Comparison of ENCODE assay signal across 11 cellular contexts in the genomic region with DNA sequence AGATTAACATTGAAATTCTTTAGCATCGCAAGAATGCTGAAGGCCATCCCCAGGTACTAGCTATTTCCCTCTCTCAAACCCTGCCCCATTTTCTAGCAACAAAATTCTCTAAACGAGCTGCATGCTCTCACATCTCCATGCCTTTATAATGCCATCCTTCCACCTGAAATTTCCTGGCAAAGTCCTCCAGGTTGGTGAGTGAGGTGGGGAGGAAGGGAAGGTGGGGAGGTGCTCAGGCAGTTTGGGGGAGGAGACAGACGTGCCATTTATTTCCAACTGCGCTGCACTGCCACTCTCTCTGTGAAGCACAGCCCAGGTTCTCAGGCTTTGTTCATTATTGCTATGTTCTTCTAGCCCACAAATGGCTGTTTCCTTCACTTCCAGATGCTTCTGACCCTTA.
"Had no signal": no experiment of that assay in that cellular context is flagged by ENCODE, and none has a peak within 500 bp of the region (broad histone marks: within the 10 kb centered on the region; RNA-seq: fewer than 3 reads in every experiment).

No MANE protein-coding gene starts in this region.

- DNase-seq: activated B cell treated with CpG ODN at 0.5 μM for 24 hours; activated CD4-positive, alpha-beta T cell treated with anti-CD3 and anti-CD28 coated beads, Interleukin-2, amount 10 ng/mL, durations not matched to agents 24 days and 14 days; activated CD8-positive, alpha-beta memory T cell treated with anti-CD3 and anti-CD28 coated beads for 24 hours; activated naive CD4-positive, alpha-beta T cell treated with anti-CD3 and anti-CD28 coated beads for 36 hours; effector CD4-positive, alpha-beta T cell; immature natural killer cell; stimulated activated CD4-positive, alpha-beta T cell treated with anti-CD3 and anti-CD28 coated beads, Interleukin-15, amount 100 ng/mL, for 24 hours; T-cell had no signal

- H3K27ac Mint-ChIP-seq: activated B cell treated with CpG ODN at 0.5 μM for 24 hours; activated CD4-positive, alpha-beta T cell treated with anti-CD3 and anti-CD28 coated beads, Interleukin-2, amount 10 ng/mL, durations not matched to agents 24 days and 14 days; activated naive CD4-positive, alpha-beta T cell treated with anti-CD3 and anti-CD28 coated beads for 36 hours; activated T-helper 17 cell treated with anti-CD3 and anti-CD28 coated beads, Interleukin-2, amount 50 U/mL, for 72 hours; immature natural killer cell; T-cell had no signal

- ATAC-seq: activated T-helper 17 cell treated with anti-CD3 and anti-CD28 coated beads, Interleukin-2, amount 50 U/mL, for 72 hours; left lobe of liver; T-cell had no signal

- H3K4me3 ChIP-seq: coronary artery had no signal

- H3K27ac ChIP-seq: coronary artery had no signal

- H3K4me3 Mint-ChIP-seq: activated B cell treated with CpG ODN at 0.5 μM for 24 hours; activated CD4-positive, alpha-beta T cell treated with anti-CD3 and anti-CD28 coated beads, Interleukin-2, amount 10 ng/mL, durations not matched to agents 24 days and 14 days; activated naive CD4-positive, alpha-beta T cell treated with anti-CD3 and anti-CD28 coated beads for 36 hours; activated T-helper 17 cell treated with anti-CD3 and anti-CD28 coated beads, Interleukin-2, amount 50 U/mL, for 72 hours; immature natural killer cell; T-cell had no signal

- H3K27me3 Mint-ChIP-seq: activated B cell treated with CpG ODN at 0.5 μM for 24 hours; activated CD4-positive, alpha-beta T cell treated with anti-CD3 and anti-CD28 coated beads, Interleukin-2, amount 10 ng/mL, durations not matched to agents 24 days and 14 days; activated T-helper 17 cell treated with anti-CD3 and anti-CD28 coated beads, Interleukin-2, amount 50 U/mL, for 72 hours; T-cell had no signal

- H3K9me3 Mint-ChIP-seq: activated B cell treated with CpG ODN at 0.5 μM for 24 hours; activated CD4-positive, alpha-beta T cell treated with anti-CD3 and anti-CD28 coated beads, Interleukin-2, amount 10 ng/mL, durations not matched to agents 24 days and 14 days; activated naive CD4-positive, alpha-beta T cell treated with anti-CD3 and anti-CD28 coated beads for 36 hours; immature natural killer cell had no signal

- H3K36me3 Mint-ChIP-seq: immature natural killer cell, T-cell had no signal

- H3K4me1 Mint-ChIP-seq: activated B cell treated with CpG ODN at 0.5 μM for 24 hours; activated CD4-positive, alpha-beta T cell treated with anti-CD3 and anti-CD28 coated beads, Interleukin-2, amount 10 ng/mL, durations not matched to agents 24 days and 14 days; activated T-helper 17 cell treated with anti-CD3 and anti-CD28 coated beads, Interleukin-2, amount 50 U/mL, for 72 hours; immature natural killer cell; T-cell had no signal
